Comparison of ENCODE assay signal across 8 cellular contexts in the genomic region with DNA sequence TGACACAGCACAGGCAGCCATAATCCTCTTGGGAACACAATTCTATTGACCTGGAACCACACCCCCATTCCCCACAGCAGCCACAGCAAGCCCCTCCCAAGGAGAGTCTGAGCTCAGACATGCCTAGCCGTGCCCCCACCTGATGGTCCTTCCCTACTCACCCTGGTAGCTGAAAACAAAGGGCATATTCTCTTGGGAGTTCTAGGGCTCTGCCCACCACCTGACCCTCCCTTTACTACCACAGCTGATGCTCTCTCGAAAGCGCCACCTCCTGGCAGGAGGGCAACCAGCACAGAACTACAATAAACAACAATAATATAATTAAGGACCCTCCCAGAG.
DNase-seq lines count a peak whose midpoint lies in the region; ATAC-seq and TF ChIP-seq lines count a peak whose summit lies in the region.
"Had no signal": no experiment of that assay in that cellular context is flagged by ENCODE, and none has a peak within 500 bp of the region (broad histone marks: within the 10 kb centered on the region; RNA-seq: fewer than 3 reads in every experiment).

No MANE protein-coding gene starts in this region.

- H3K4me1 ChIP-seq in Loucy (ENCODE audit: insufficient read depth, low read length, poor library complexity, severe bottlenecking) (peaks cover 36% of the 10 kb centered on the region), heart right ventricle (no peaks in the 10 kb centered on the region)

- H3K27ac ChIP-seq in SU-DHL-6 (ENCODE audit: low read depth, low read length) (no peak overlapping the region), heart right ventricle (no peak overlapping the region)

- H3K9ac ChIP-seq in Loucy (ENCODE audit: low read depth, low read length, poor library complexity, severe bottlenecking) (peak overlapping the region; percentile 70), SU-DHL-6 (ENCODE audit: low read length) (no peak overlapping the region)

- H3K9me2 ChIP-seq in Loucy (replicated peaks; ENCODE audit: low read depth, low read length): no peaks in the 10 kb centered on the region
- H3K9me2 ChIP-seq in SU-DHL-6 (replicated peaks; ENCODE audit: insufficient read depth, low read length): no peaks in the 10 kb centered on the region

- ATAC-seq in heart right ventricle: no peak

- H3K4me2 ChIP-seq in Loucy (ENCODE audit: low read depth, low read length, poor library complexity, severe bottlenecking) (peak overlapping the region; percentile 30), SU-DHL-6 (ENCODE audit: low read depth, low read length, poor library complexity, severe bottlenecking) (no peak overlapping the region)

- 34 to 38% methylated on average over 3 of the region's 3 CpGs for WGBS in heart right ventricle, 2 donors

- H3K79me2 ChIP-seq in Loucy (ENCODE audit: insufficient read depth, low read length) (no peaks in the 10 kb centered on the region), SU-DHL-6 (ENCODE audit: insufficient read depth, low read length) (no peaks in the 10 kb centered on the region)

- H3K27me3 ChIP-seq in GM06990 (replicated peaks; ENCODE audit: control insufficient read depth, insufficient read depth, low read length) (no peaks in the 10 kb centered on the region), Loucy (ENCODE audit: insufficient read depth, low read length, poor library complexity, severe bottlenecking) (no peaks in the 10 kb centered on the region), SU-DHL-6 (ENCODE audit: low read length) (no peaks in the 10 kb centered on the region), heart right ventricle (peaks cover 0 to 24% (median 7%) of the 10 kb centered on the region in 7 donors)

- no peaks in the 10 kb centered on the region; the same call in 1 of the 2 replicates for H3K9me3 ChIP-seq in Loucy (ENCODE audit: insufficient read depth, low read depth, low read length)
- no peaks in the 10 kb centered on the region for H3K9me3 ChIP-seq in SU-DHL-6 (ENCODE audit: insufficient read depth, low read length)
- peaks cover 0 to 40% (median 0%) of the 10 kb centered on the region in 11 donors for H3K9me3 ChIP-seq in heart right ventricle

- DNase-seq in GM06990 (ENCODE audit: extremely low read depth, insufficient read length): no peak
- peak; percentile 47 for DNase-seq in kidney tubule cell (ENCODE audit: low spot score)
- no peak for DNase-seq in DMS114 treated with DMSO at 0.1 percent for 48 hours (lab: John Stamatoyannopoulos, UW; ENCODE audit: unreplicated experiment)
- DNase-seq in NCI-H1694 treated with DMSO at 0.1 percent for 48 hours (lab: John Stamatoyannopoulos, UW): no peak
- DNase-seq in heart right ventricle: no peak
- DNase-seq: anterior cingulate cortex had no signal

- H3F3A ChIP-seq in Loucy (ENCODE audit: low read depth) (no peaks in the 10 kb centered on the region), SU-DHL-6 (ENCODE audit: insufficient read depth) (no peaks in the 10 kb centered on the region)

- intact Hi-C loops in heart right ventricle (cut with DNase I): no loop called here

- TF ChIP-seq CTCF in GM06990 (IDR thresholded peaks at IDR 0.05; ENCODE audit: insufficient read depth, low read length, poor library complexity, severe bottlenecking) (peak; percentile 45), Loucy (conservative IDR thresholded peaks at IDR 0.05; ENCODE audit: low read length) (peak; percentile 82), SU-DHL-6 (IDR thresholded peaks at IDR 0.05; ENCODE audit: insufficient read depth, low read length, poor library complexity, severe bottlenecking) (peak; percentile 29), heart right ventricle (IDR thresholded peaks at IDR 0.05) (peak in 1 of 9 donors; percentile 7)

- H2AFZ ChIP-seq in Loucy (ENCODE audit: low read length) (peak overlapping the region; percentile 64; the same call in 1 of the 2 replicates), SU-DHL-6 (ENCODE audit: low read depth, low read length, severe bottlenecking) (no peak overlapping the region)

- H3K36me3 ChIP-seq in GM06990 (ENCODE audit: control insufficient read depth, insufficient read depth, low read length) (no peaks in the 10 kb centered on the region), Loucy (ENCODE audit: insufficient read depth, low read length) (no peaks in the 10 kb centered on the region), SU-DHL-6 (ENCODE audit: low read length) (no peaks in the 10 kb centered on the region), heart right ventricle (no peaks in the 10 kb centered on the region)

- no peak overlapping the region for H3K4me3 ChIP-seq in GM06990 (replicated peaks; ENCODE audit: low read depth, low read length)
- peak overlapping the region; percentile 14 for H3K4me3 ChIP-seq in Loucy (ENCODE audit: low read length, poor library complexity, severe bottlenecking)
- no peak overlapping the region for H3K4me3 ChIP-seq in SU-DHL-6 (ENCODE audit: insufficient read depth, low read length, poor library complexity, severe bottlenecking)
- H3K4me3 ChIP-seq in heart right ventricle: no peak overlapping the region

- H4K20me1 ChIP-seq in Loucy (ENCODE audit: insufficient read depth, low read length, poor library complexity, severe bottlenecking): no peaks in the 10 kb centered on the region
- no peaks in the 10 kb centered on the region for H4K20me1 ChIP-seq in SU-DHL-6 (ENCODE audit: low read depth, low read length)
